In genomic region chr5:149666212-149666852, GRCh38 we compare ENCODE assay signal across 11 cellular contexts.
A peak's percentile ranks its signal among the peaks of the same experiment; 100 is the strongest.
DNase-seq lines count a peak whose midpoint lies in the region; ATAC-seq lines count a peak whose summit lies in the region.
"Had no signal": no experiment of that assay in that cellular context is flagged by ENCODE, and none has a peak within 500 bp of the region (broad histone marks: within the 10 kb centered on the region; RNA-seq: fewer than 3 reads in every experiment).

No MANE protein-coding gene starts in this region.

- H3K27ac Mint-ChIP-seq in stimulated activated memory B cell treated with anti-CD40 and anti-IgM and Interleukin-4, amounts not matched to agents 10 μg/mL and 1 μg/mL and 100 μg/mL, for 72 hours = no peak overlapping the region
- no peak overlapping the region for H3K27ac Mint-ChIP-seq in activated T-cell treated with anti-CD3 and anti-CD28 coated beads, Interleukin-2, amount 50 U/mL, for 72 hours

- H3K36me3 Mint-ChIP-seq in stimulated activated memory B cell treated with anti-CD40 and anti-IgM and Interleukin-4, amounts not matched to agents 10 μg/mL and 1 μg/mL and 100 μg/mL, for 72 hours = no peaks in the 10 kb centered on the region
- peaks cover 5 to 9% of the 10 kb centered on the region in 2 donors for H3K36me3 Mint-ChIP-seq in activated T-cell treated with anti-CD3 and anti-CD28 coated beads, Interleukin-2, amount 50 U/mL, for 72 hours (ENCODE audit: insufficient read depth in 2 of 2)

- H3K27ac ChIP-seq in skeletal muscle tissue (ENCODE audit: low read depth, low read length) = peak overlapping the region; percentile 23

- peak; percentile 65 for ATAC-seq in Right ventricle myocardium superior (ENCODE audit: poor library complexity)
- ATAC-seq in stimulated activated memory B cell treated with anti-CD40 and anti-IgM and Interleukin-4, amounts not matched to agents 10 μg/mL and 1 μg/mL and 100 μg/mL, for 72 hours = no peak
- ATAC-seq in activated T-cell treated with anti-CD3 and anti-CD28 coated beads, Interleukin-2, amount 50 U/mL, for 72 hours (replicated peaks in 1 of 2) = no peak

- no peak overlapping the region for H3K4me3 Mint-ChIP-seq in stimulated activated memory B cell treated with anti-CD40 and anti-IgM and Interleukin-4, amounts not matched to agents 10 μg/mL and 1 μg/mL and 100 μg/mL, for 72 hours
- H3K4me3 Mint-ChIP-seq in activated T-cell treated with anti-CD3 and anti-CD28 coated beads, Interleukin-2, amount 50 U/mL, for 72 hours = no peak overlapping the region

- H3K4me1 ChIP-seq in skeletal muscle tissue (ENCODE audit: control insufficient read depth in 3 of 3, insufficient read depth in 3 of 3, low read length in 3 of 3) = peaks cover 21 to 32% (median 30%) of the 10 kb centered on the region in 3 donors

- intact Hi-C loops in Right ventricle myocardium superior (cut with DNase I) = no loop called here

- H3K36me3 ChIP-seq in skeletal muscle tissue (ENCODE audit: control insufficient read depth in 3 of 3, insufficient read depth in 3 of 3, low read length in 3 of 3) = no peaks in the 10 kb centered on the region

- H3K27me3 ChIP-seq in skeletal muscle tissue (ENCODE audit: control insufficient read depth in 3 of 3, insufficient read depth in 3 of 3, low read length in 3 of 3) = no peaks in the 10 kb centered on the region

- no peaks in the 10 kb centered on the region for H3K9me3 Mint-ChIP-seq in stimulated activated memory B cell treated with anti-CD40 and anti-IgM and Interleukin-4, amounts not matched to agents 10 μg/mL and 1 μg/mL and 100 μg/mL, for 72 hours
- H3K9me3 Mint-ChIP-seq in activated T-cell treated with anti-CD3 and anti-CD28 coated beads, Interleukin-2, amount 50 U/mL, for 72 hours = peaks cover 3 to 6% of the 10 kb centered on the region in 2 donors

- H3K27me3 Mint-ChIP-seq in stimulated activated memory B cell treated with anti-CD40 and anti-IgM and Interleukin-4, amounts not matched to agents 10 μg/mL and 1 μg/mL and 100 μg/mL, for 72 hours = no peaks in the 10 kb centered on the region
- H3K27me3 Mint-ChIP-seq in activated T-cell treated with anti-CD3 and anti-CD28 coated beads, Interleukin-2, amount 50 U/mL, for 72 hours (ENCODE audit: low read depth) = peaks cover 6% of the 10 kb centered on the region

- no peaks in the 10 kb centered on the region for H3K9me3 ChIP-seq in skeletal muscle tissue (ENCODE audit: control insufficient read depth in 3 of 3, low read length in 3 of 3)

- peak; percentile 12 for DNase-seq in HCEC 1CT
- peak; percentile 69 for DNase-seq in SKM-1 (lab: John Stamatoyannopoulos, UW; ENCODE audit: unreplicated experiment)
- DNase-seq in Right ventricle myocardium superior = no peak
- DNase-seq in activated T-cell treated with anti-CD3 and anti-CD28 coated beads, Interleukin-2, amount 50 U/mL, for 72 hours = no peak
- no peak for DNase-seq in activated T-cell treated with anti-CD3 and anti-CD28 coated beads for 4 hours
- DNase-seq in T1000 (lab: John Stamatoyannopoulos, UW) = no peak
- DNase-seq: Calu3, KG1, T-helper 9 cell had no signal

- peaks cover 13% of the 10 kb centered on the region for H3K4me1 Mint-ChIP-seq in stimulated activated memory B cell treated with anti-CD40 and anti-IgM and Interleukin-4, amounts not matched to agents 10 μg/mL and 1 μg/mL and 100 μg/mL, for 72 hours
- peaks cover 6% of the 10 kb centered on the region for H3K4me1 Mint-ChIP-seq in activated T-cell treated with anti-CD3 and anti-CD28 coated beads, Interleukin-2, amount 50 U/mL, for 72 hours (ENCODE audit: low read depth)

- peak overlapping the region; percentile 33 to 45 (median 33) for H3K9ac ChIP-seq in skeletal muscle tissue (ENCODE audit: low read depth in 1 of 3, low read length in 3 of 3)

- H3K4me3 ChIP-seq in skeletal muscle tissue (ENCODE audit: low read length in 3 of 3) = no peak overlapping the region

Comparison
In these comparisons a context has a peak if more than half of its experiments do, and no peak if none do; other contexts are left out.
1. DNase-seq: peak in HCEC 1CT (single experiment) and SKM-1 (single experiment); none in Right ventricle myocardium superior (single experiment), activated T-cell treated with anti-CD3 and anti-CD28 coated beads, Interleukin-2, amount 50 U/mL, for 72 hours (0 of 2), activated T-cell treated with anti-CD3 and anti-CD28 coated beads for 4 hours (single experiment) and T1000 (single experiment).